ENCODE assay signal across 8 cellular contexts in the genomic region with DNA sequence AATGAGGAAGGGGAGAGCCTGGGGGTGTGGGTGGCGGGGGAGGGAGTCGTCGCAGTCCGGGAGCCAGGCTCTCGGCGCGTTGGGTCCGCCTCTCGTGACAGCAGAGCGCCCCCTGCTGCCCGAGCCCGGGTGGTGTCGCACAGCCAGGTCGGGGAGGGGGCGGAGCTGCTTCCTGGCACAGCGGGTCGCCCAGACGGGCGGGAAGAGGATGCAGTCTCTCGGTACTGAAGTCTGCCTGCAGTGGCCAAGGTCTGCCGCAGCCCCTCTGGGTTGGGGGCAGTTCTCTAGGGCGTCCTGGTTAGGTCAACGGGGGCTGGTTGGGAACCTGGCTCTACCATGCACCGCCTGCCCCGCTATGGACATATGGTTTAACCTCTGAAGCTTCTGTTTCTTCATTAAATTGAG. TPM values are rescaled to one million over a fixed set of nuclear protein-coding genes. Genes with fewer than 3 reads are reported as not detected.
DNase-seq lines count a peak whose midpoint lies in the region; ATAC-seq, FAIRE-seq and TF ChIP-seq lines count a peak whose summit lies in the region.

No MANE protein-coding gene starts in this region.

- no peak overlapping the region for H3K4me3 ChIP-seq in BJ (ENCODE audit: low read depth, low read length)
- H3K4me3 ChIP-seq in H1 (ENCODE audit: extremely low read depth in 1 of 4, insufficient read depth in 2 of 4, low read depth in 3 of 4, low read length in 4 of 4), result peak overlapping the region in 1 of 4 experiments; percentile 45; a peak in 2 of 8 replicates

- peak; percentile 33 to 63; a peak in 2 of 3 replicates for TF ChIP-seq EP300 in H1 (IDR thresholded peaks at IDR 0.05; ENCODE audit: borderline replicate concordance in 1 of 2, low read depth in 2 of 2, low read length in 2 of 2)

- no peak overlapping the region for H2BK12ac ChIP-seq in H1 (ENCODE audit: low read depth, low read length)

- DNase-seq in BJ (ENCODE audit: low read depth), result no peak
- peak; percentile 55 to 75 for DNase-seq in NOMO-1 (lab: John Stamatoyannopoulos, UW; ENCODE audit: unreplicated experiment in 2 of 2)
- DNase-seq in activated CD8-positive, alpha-beta memory T cell treated with anti-CD3 and anti-CD28 coated beads for 24 hours, result peak; percentile 89
- DNase-seq in H1 (ENCODE audit: low read depth in 1 of 2, low spot score in 2 of 2), result peak; percentile 70 to 99
- DNase-seq in mucosa of gallbladder (ENCODE audit: low spot score), result peak; percentile 67
- DNase-seq in stimulated activated CD8-positive, alpha-beta memory T cell treated with anti-CD3 and anti-CD28 coated beads, Interleukin-7, amount 100 ng/mL, for 1 hour (ENCODE audit: low read depth in 2 of 2), result peak; percentile 43 to 51
- DNase-seq in GOT3 (lab: John Stamatoyannopoulos, UW), result no peak

- peak overlapping the region; percentile 79 for H2AFZ ChIP-seq in H1 (ENCODE audit: low read length)

- H2BK15ac ChIP-seq in H1 (ENCODE audit: low read length), result no peak overlapping the region

- H4K91ac ChIP-seq in H1 (replicated peaks; ENCODE audit: insufficient read length, low read length), result no peak overlapping the region

- H3K27me3 ChIP-seq in BJ (ENCODE audit: control insufficient read depth, insufficient read depth, low read length), result peaks cover 10% of the 10 kb centered on the region
- peaks cover 0 to 13% (median 7%) of the 10 kb centered on the region in 4 experiments; a peak in 6 of 7 replicates for H3K27me3 ChIP-seq in H1 (replicated peaks in 1 of 4; ENCODE audit: control insufficient read depth in 3 of 4, extremely low read depth in 1 of 4, insufficient read depth in 3 of 4, low read length in 3 of 4)

- H3K36me3 ChIP-seq in BJ (ENCODE audit: control insufficient read depth, insufficient read depth, low read length) (no peaks in the 10 kb centered on the region), H1 (ENCODE audit: control insufficient read depth in 2 of 4, insufficient read depth in 4 of 4, low read length in 3 of 4) (no peaks in the 10 kb centered on the region)

- no peak overlapping the region for H3K18ac ChIP-seq in H1 (ENCODE audit: extremely low read depth, low read length)

- no peak overlapping the region for H2BK120ac ChIP-seq in H1 (replicated peaks; ENCODE audit: low read depth, low read length)

- H4K8ac ChIP-seq in H1 (ENCODE audit: extremely low read depth, insufficient read depth, low read length), result no peak overlapping the region

- no peak overlapping the region for H4K5ac ChIP-seq in H1 (ENCODE audit: insufficient read length, low read depth, low read length)

- peak; percentile 63 for ATAC-seq in HG03342 (IDR thresholded peaks at IDR 0.05; ENCODE audit: unreplicated experiment)

- no peak overlapping the region for H2BK20ac ChIP-seq in H1 (ENCODE audit: low read length)

- WGBS in H1 (ENCODE audit: extremely low coverage in 1 of 2, insufficient coverage in 1 of 2, insufficient read length in 1 of 2, insufficient replicate concordance in 2 of 2, low coverage in 1 of 2, low lambda C conversion rate in 2 of 2, missing lambda C conversion rate in 1 of 2), 2 experiments, result 6% methylated on average over 20 of the region's 25 CpGs; no CpG with 5 or more reads in 1 of the 2 experiments

- no peaks in the 10 kb centered on the region for H3K9me3 ChIP-seq in H1 (ENCODE audit: insufficient read depth in 2 of 2, low read depth in 1 of 2, low read length in 1 of 2)

- peaks cover 5 to 12% (median 8%) of the 10 kb centered on the region in 4 experiments; a peak in 6 of 7 replicates for H3K4me1 ChIP-seq in H1 (replicated peaks in 1 of 4; ENCODE audit: control insufficient read depth in 3 of 4, insufficient read depth in 4 of 4, low read length in 3 of 4)

- POLR2A ChIA-PET in BJ (lab: Charles Lee) (no interaction called here), H1 (lab: Charles Lee; ENCODE audit: partially characterized antibody) (interaction anchor here (0.8 to 1.1 kb wide), 2 partner anchors 50 to 655 kb away, joined by 3 to 4 read pairs; no protein-coding TSS in a partner anchor)

- H3K56ac ChIP-seq in H1 (replicated peaks; ENCODE audit: insufficient read length, low read depth, low read length), result no peak overlapping the region

- peak overlapping the region; percentile 0 to 32; a peak in 3 of 4 replicates for H3K4me2 ChIP-seq in H1 (ENCODE audit: insufficient read depth in 1 of 2, low read depth in 2 of 2, low read length in 2 of 2)

- peak; percentile 75 for TF ChIP-seq CTCF in BJ (IDR thresholded peaks at IDR 0.05; ENCODE audit: insufficient read depth, low read depth, low read length)
- peak; percentile 88 to 94 (median 94) for TF ChIP-seq CTCF in H1 (IDR thresholded peaks at IDR 0.05; ENCODE audit: control extremely low read depth in 1 of 3, insufficient read depth in 1 of 3, low read depth in 1 of 3, low read length in 3 of 3)

- no peak overlapping the region for H3K4ac ChIP-seq in H1 (replicated peaks; ENCODE audit: insufficient read length, low read depth, low read length)

- no peak overlapping the region for H2BK5ac ChIP-seq in H1 (ENCODE audit: low read depth, low read length)

- peak; percentile 81 to 83 for TF ChIP-seq RAD21 in H1 (IDR thresholded peaks at IDR 0.05 in 1 of 2, conservative IDR thresholded peaks at IDR 0.05 in 1 of 2; ENCODE audit: low read depth in 2 of 2, low read length in 2 of 2)

- no peak overlapping the region for H3K14ac ChIP-seq in H1 (ENCODE audit: insufficient read length)

- H3K9ac ChIP-seq in H1 (replicated peaks in 1 of 4; ENCODE audit: extremely low read depth in 1 of 4, low read depth in 3 of 4, low read length in 3 of 4), result no peak overlapping the region

- H3K79me1 ChIP-seq in H1 (ENCODE audit: low read depth, low read length), result no peaks in the 10 kb centered on the region

- no peaks in the 10 kb centered on the region for H3K23me2 ChIP-seq in H1 (ENCODE audit: low read depth, low read length)

- TF ChIP-seq POLR2A in H1 (IDR thresholded peaks at IDR 0.05; ENCODE audit: control extremely low read depth in 1 of 2, low read depth in 2 of 2, low read length in 2 of 2), result no peak

- FAIRE-seq in H1 (lab: Jason Lieb, UNC), result no peak

- no peak overlapping the region for H2AK5ac ChIP-seq in H1 (ENCODE audit: low read depth, low read length)

- H3K23ac ChIP-seq in H1 (ENCODE audit: insufficient read length), result no peak overlapping the region

- H3K79me2 ChIP-seq in H1 (ENCODE audit: control insufficient read depth in 1 of 2, insufficient read depth in 2 of 2, low read length in 2 of 2), result no peaks in the 10 kb centered on the region

- no peak overlapping the region for H3K27ac ChIP-seq in H1 (ENCODE audit: low read depth, low read length)

- CTCF ChIA-PET in BJ (lab: Yijun Ruan, JAX), result interaction anchor here (0.6 to 2.5 kb wide), 26 partner anchors 8 to 656 kb away, joined by 3 to 13 read pairs (median 4); no protein-coding TSS in a partner anchor
- CTCF ChIA-PET in H1 (lab: Charles Lee; ENCODE audit: partially characterized antibody), result interaction anchor here (0.5 to 5.3 kb wide), 54 partner anchors 9 to 697 kb away, joined by 3 to 69 read pairs (median 5); a partner anchor contains a TSS

- H4K20me1 ChIP-seq in H1 (replicated peaks in 1 of 2; ENCODE audit: control insufficient read depth in 1 of 2, insufficient read depth in 2 of 2, low read length in 2 of 2), result no peaks in the 10 kb centered on the region

TF ChIP-seq in H1, 55 proteins besides CTCF, POLR2A, EP300 and RAD21:
- TF ChIP-seq YY1 (IDR thresholded peaks at IDR 0.05; ENCODE audit: low read depth, low read length) (peak; percentile 64; the same call in 1 of the 2 replicates), HDAC6 (IDR thresholded peaks at IDR 0.05; ENCODE audit: low read depth, low read length) (no peak), CREB1 (IDR thresholded peaks at IDR 0.05) (0 out of 2 replicates have a peak, but pooled peaks have one; percentile 45), KDM1A (IDR thresholded peaks at IDR 0.05; ENCODE audit: borderline replicate concordance, low read length) (peak; percentile 38; the same call in 1 of the 2 replicates), GABPA (IDR thresholded peaks at IDR 0.05; ENCODE audit: borderline replicate concordance, insufficient read depth, low read length) (peak; percentile 45; the same call in 1 of the 2 replicates), ASH2L (IDR thresholded peaks at IDR 0.05; ENCODE audit: low read length) (no peak), EGR1 (IDR thresholded peaks at IDR 0.05; ENCODE audit: borderline replicate concordance, low read depth, low read length) (peak; percentile 69; the same call in 1 of the 2 replicates), HDAC2 (IDR thresholded peaks at IDR 0.05; ENCODE audit: borderline replicate concordance in 1 of 2, low read depth in 2 of 2, low read length in 2 of 2) (0 out of 4 replicates have a peak, but pooled peaks of 1 of the 2 experiments have one; percentile 26)
- TF ChIP-seq, protein P1, sequence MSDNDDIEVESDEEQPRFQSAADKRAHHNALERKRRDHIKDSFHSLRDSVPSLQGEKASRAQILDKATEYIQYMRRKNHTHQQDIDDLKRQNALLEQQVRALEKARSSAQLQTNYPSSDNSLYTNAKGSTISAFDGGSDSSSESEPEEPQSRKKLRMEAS (IDR thresholded peaks at IDR 0.05), result peak; percentile 80
- TF ChIP-seq, protein P2, sequence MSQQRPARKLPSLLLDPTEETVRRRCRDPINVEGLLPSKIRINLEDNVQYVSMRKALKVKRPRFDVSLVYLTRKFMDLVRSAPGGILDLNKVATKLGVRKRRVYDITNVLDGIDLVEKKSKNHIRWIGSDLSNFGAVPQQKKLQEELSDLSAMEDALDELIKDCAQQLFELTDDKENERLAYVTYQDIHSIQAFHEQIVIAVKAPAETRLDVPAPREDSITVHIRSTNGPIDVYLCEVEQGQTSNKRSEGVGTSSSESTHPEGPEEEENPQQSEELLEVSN (IDR thresholded peaks at IDR 0.05), result peak; percentile 86

RNA-seq across cellular contexts. Expression of a gene that starts 38.2 kb away (rescaled TPM):
- polyA plus RNA-seq in BJ (2011; rRNA removed) (not detected in 2 replicates), H1 (2011; rRNA removed) (not detected in 2 replicates)
- polyA minus RNA-seq in BJ (2011; rRNA and poly(A)+ RNA removed), result not detected in 2 replicates
- not detected in 2 replicates for total RNA-seq in H1 (2021; fragmentation: NEBNext Ultra II Directional; extraction: Animal tissue kit (Norgen Biotek cat#: 25700))
- not detected for polyA plus RNA-seq in H1 (2011; cell fraction: cytosol; rRNA removed)
- not detected for polyA plus RNA-seq in H1 (2011; cell fraction: nucleus; rRNA removed)
- not detected in 4 replicates for polyA plus RNA-seq in H1 (2012, experiment 1 of 2)
- polyA plus RNA-seq in H1 (2012, experiment 2 of 2), result not detected
- not detected for polyA plus RNA-seq in H1 (2013, experiment 1 of 2)
- polyA plus RNA-seq in H1 (2013, experiment 2 of 2), result not detected
- not detected in 2 replicates for polyA minus RNA-seq in H1 (2011; rRNA and poly(A)+ RNA removed)
- polyA minus RNA-seq in H1 (2011; cell fraction: cytosol; rRNA and poly(A)+ RNA removed), result not detected
- not detected for polyA minus RNA-seq in H1 (2011; cell fraction: nucleus; rRNA and poly(A)+ RNA removed)
- total RNA-seq in mucosa of gallbladder, result not detected

Comparison
In these comparisons a context has a peak if more than half of its experiments do, and no peak if none do; other contexts are left out.
1. DNase-seq: peak in NOMO-1 (2 of 2), activated CD8-positive, alpha-beta memory T cell treated with anti-CD3 and anti-CD28 coated beads for 24 hours (single experiment), H1 (2 of 2), mucosa of gallbladder (single experiment) and stimulated activated CD8-positive, alpha-beta memory T cell treated with anti-CD3 and anti-CD28 coated beads, Interleukin-7, amount 100 ng/mL, for 1 hour (2 of 2); none in BJ (single experiment) and GOT3 (single experiment).